ENCODE assay signal across 18 cellular contexts in genomic region chr1:63728611-63729226, GRCh38. TPM values are rescaled to one million over a fixed set of nuclear protein-coding genes. Genes with fewer than 3 reads are reported as not detected.
"Had no signal": no experiment of that assay in that cellular context is flagged by ENCODE, and none has a peak within 500 bp of the region (broad histone marks: within the 10 kb centered on the region; RNA-seq: fewer than 3 reads in every experiment).

No MANE protein-coding gene starts in this region.

- H3K9me3 ChIP-seq: mucosa of descending colon, psoas muscle, right lobe of liver, tibial artery had no signal

- H3K4me1 ChIP-seq: psoas muscle, right lobe of liver had no signal

- ATAC-seq: activated naive CD8-positive, alpha-beta T cell treated with anti-CD3 and anti-CD28 coated beads, Interleukin-2, amount 50 U/mL, for 24 hours; left colon; mucosa of descending colon; naive thymus-derived CD8-positive, alpha-beta T cell; psoas muscle; right lobe of liver; stimulated activated memory B cell treated with anti-CD40 and anti-IgM and Interleukin-4, amounts not matched to agents 10 μg/mL and 1 μg/mL and 100 μg/mL, for 72 hours had no signal

- H3K27ac ChIP-seq: esophagus squamous epithelium, psoas muscle, right lobe of liver, tibial artery had no signal

- DNase-seq: activated B cell treated with CpG ODN at 0.5 μM for 24 hours; activated CD4-positive, alpha-beta T cell treated with anti-CD3 and anti-CD28 coated beads, Interleukin-2, amount 10 ng/mL, durations not matched to agents 24 days and 14 days; activated naive CD4-positive, alpha-beta T cell treated with Interleukin-2 at 50 U/mL for 16 hours; activated naive CD8-positive, alpha-beta T cell treated with anti-CD3 and anti-CD28 coated beads, Interleukin-2, amount 50 U/mL, for 24 hours; esophagus squamous epithelium; foreskin fibroblast; glutamatergic neuron; left colon; mucosa of descending colon; naive thymus-derived CD8-positive, alpha-beta T cell; nucleus accumbens; psoas muscle; right lobe of liver; stimulated activated CD4-positive, alpha-beta T cell treated with anti-CD3 and anti-CD28 coated beads, Interleukin-1b, Interleukin-23, amount 100 ng/mL, for 48 hours; tibial artery had no signal

- H3K36me3 ChIP-seq: esophagus squamous epithelium, right lobe of liver, tibial artery had no signal

- FAIRE-seq: astrocyte had no signal

- H3K27me3 ChIP-seq: esophagus squamous epithelium, right lobe of liver, tibial artery had no signal

- H3K4me3 ChIP-seq: esophagus squamous epithelium, mucosa of descending colon, psoas muscle, right lobe of liver, tibial artery had no signal

RNA-seq across cellular contexts. Expression of gene ROR1, which starts 45.1 kb away (rescaled TPM):
- total RNA-seq: activated CD4-positive, alpha-beta T cell treated with anti-CD3 and anti-CD28 coated beads, Interleukin-2, amount 10 ng/mL, durations not matched to agents 24 days and 14 days; activated T-helper 1 cell treated with anti-CD3 and anti-CD28 coated beads, Interleukin-12 subunit alpha, Interleukin-12 subunit beta, Interleukin-2, Interleukin-4 antibody, amounts not matched to agents 30 ng/mL and 10 ng/mL and 1 ng/mL, durations not matched to agents 14 hours and 24 hours and 36 hours had no signal
- polyA plus RNA-seq: naive thymus-derived CD8-positive, alpha-beta T cell had no signal
